Comparison of ENCODE assay signal across 29 cellular contexts in genomic region chr12:14547571-14547970, GRCh38. TPM values are rescaled to one million over a fixed set of nuclear protein-coding genes. Genes with fewer than 3 reads are reported as not detected.
"Had no signal": no experiment of that assay in that cellular context is flagged by ENCODE, and none has a peak within 500 bp of the region (broad histone marks: within the 10 kb centered on the region; RNA-seq: fewer than 3 reads in every experiment).

No MANE protein-coding gene starts in this region.

- H3K27me3 ChIP-seq: left lung, pancreas, right atrium auricular region, right lobe of liver, stomach, suprapubic skin, tibial artery, upper lobe of right lung, uterus had no signal

- H3K4me3 Mint-ChIP-seq: mesothelial cell of epicardium; naive thymus-derived CD4-positive, alpha-beta T cell; natural killer cell treated with Interleukin-12 subunit alpha and Interleukin-12 subunit beta and Interleukin-15 and Interleukin-18, amount 100 ng/mL, for 72 hours; stimulated activated naive B cell treated with anti-CD40 and anti-IgM and Interleukin-4, amounts not matched to agents 10 μg/mL and 1 μg/mL and 100 μg/mL, for 72 hours had no signal

- H3K4me1 ChIP-seq: left lung, pancreas, prostate gland, right atrium auricular region, right lobe of liver, stomach, suprapubic skin, tibial artery, upper lobe of right lung, uterus had no signal

- H3K4me3 ChIP-seq: left lung, lung, pancreas, prostate gland, right atrium auricular region, right lobe of liver, skin epidermis, stomach, suprapubic skin, thoracic aorta, tibial artery, upper lobe of right lung, uterus had no signal

- H3K27ac ChIP-seq: left lung, pancreas, prostate gland, right atrium auricular region, right lobe of liver, stomach, suprapubic skin, thoracic aorta, tibial artery, upper lobe of right lung, uterus had no signal

- H3K36me3 ChIP-seq: pancreas, prostate gland, right atrium auricular region, right lobe of liver, stomach, suprapubic skin, thoracic aorta, tibial artery, upper lobe of right lung, uterus had no signal

- ATAC-seq: left colon; left lung; naive thymus-derived CD4-positive, alpha-beta T cell; natural killer cell treated with Interleukin-12 subunit alpha and Interleukin-12 subunit beta and Interleukin-15 and Interleukin-18, amount 100 ng/mL, for 72 hours; pancreas; right lobe of liver; stimulated activated naive B cell treated with anti-CD40 and anti-IgM and Interleukin-4, amounts not matched to agents 10 μg/mL and 1 μg/mL and 100 μg/mL, for 72 hours; stimulated activated naive CD8-positive, alpha-beta T cell treated with anti-CD3 and anti-CD28 coated beads, Interleukin-15, Interleukin-2, amounts not matched to agents 100 U/mL and 50 U/mL, for 24 hours; upper lobe of right lung had no signal

- DNase-seq: hippocampal formation; kidney; left colon; left lung; mesendoderm; naive thymus-derived CD4-positive, alpha-beta T cell; pancreas; posterior cingulate gyrus; right lobe of liver; stimulated activated CD4-positive, alpha-beta T cell treated with anti-CD3 and anti-CD28 coated beads, Interleukin-12 subunit alpha, Interleukin-12 subunit beta, amount 100 ng/mL, for 4 hours; stimulated activated CD4-positive, alpha-beta T cell treated with anti-CD3 and anti-CD28 coated beads, Interleukin-15, amount 100 ng/mL, for 24 hours; stimulated activated CD4-positive, alpha-beta T cell treated with anti-CD3 and anti-CD28 coated beads, Interleukin-2, amount 100 ng/mL, for 24 hours; stimulated activated CD4-positive, alpha-beta T cell treated with anti-CD3 and anti-CD28 coated beads, Interleukin-4, amount 100 ng/mL, for 1 hour; stimulated activated naive B cell treated with anti-CD40 and anti-IgM and Interleukin-4, amounts not matched to agents 10 μg/mL and 1 μg/mL and 100 μg/mL, for 72 hours; stimulated activated naive CD8-positive, alpha-beta T cell treated with anti-CD3 and anti-CD28 coated beads, Interleukin-15, Interleukin-2, amounts not matched to agents 100 U/mL and 50 U/mL, for 24 hours; stomach; tibial artery; trophoblast cell; upper lobe of right lung; uterus had no signal

- H3K4me1 Mint-ChIP-seq: mesothelial cell of epicardium; naive thymus-derived CD4-positive, alpha-beta T cell; stimulated activated naive B cell treated with anti-CD40 and anti-IgM and Interleukin-4, amounts not matched to agents 10 μg/mL and 1 μg/mL and 100 μg/mL, for 72 hours had no signal

- H3K9me3 Mint-ChIP-seq: natural killer cell treated with Interleukin-12 subunit alpha and Interleukin-12 subunit beta and Interleukin-15 and Interleukin-18, amount 100 ng/mL, for 72 hours; stimulated activated naive B cell treated with anti-CD40 and anti-IgM and Interleukin-4, amounts not matched to agents 10 μg/mL and 1 μg/mL and 100 μg/mL, for 72 hours had no signal

- H3K9me3 ChIP-seq: left lung, pancreas, prostate gland, right atrium auricular region, right lobe of liver, stomach, suprapubic skin, thoracic aorta, tibial artery, upper lobe of right lung, uterus had no signal

- H3K36me3 Mint-ChIP-seq: naive thymus-derived CD4-positive, alpha-beta T cell; natural killer cell treated with Interleukin-12 subunit alpha and Interleukin-12 subunit beta and Interleukin-15 and Interleukin-18, amount 100 ng/mL, for 72 hours; stimulated activated naive B cell treated with anti-CD40 and anti-IgM and Interleukin-4, amounts not matched to agents 10 μg/mL and 1 μg/mL and 100 μg/mL, for 72 hours had no signal

- H3K27ac Mint-ChIP-seq: mesothelial cell of epicardium; naive thymus-derived CD4-positive, alpha-beta T cell; natural killer cell treated with Interleukin-12 subunit alpha and Interleukin-12 subunit beta and Interleukin-15 and Interleukin-18, amount 100 ng/mL, for 72 hours; stimulated activated naive B cell treated with anti-CD40 and anti-IgM and Interleukin-4, amounts not matched to agents 10 μg/mL and 1 μg/mL and 100 μg/mL, for 72 hours had no signal

RNA-seq across cellular contexts. Expression of gene PLBD1, which starts 20.1 kb away (rescaled TPM):
- total RNA-seq: natural killer cell treated with Interleukin-12 subunit alpha and Interleukin-12 subunit beta and Interleukin-15 and Interleukin-18, amount 100 ng/mL, for 72 hours had no signal
- polyA plus RNA-seq: neural cell had no signal
